ENCODE assay signal across 28 cellular contexts in the genomic region with DNA sequence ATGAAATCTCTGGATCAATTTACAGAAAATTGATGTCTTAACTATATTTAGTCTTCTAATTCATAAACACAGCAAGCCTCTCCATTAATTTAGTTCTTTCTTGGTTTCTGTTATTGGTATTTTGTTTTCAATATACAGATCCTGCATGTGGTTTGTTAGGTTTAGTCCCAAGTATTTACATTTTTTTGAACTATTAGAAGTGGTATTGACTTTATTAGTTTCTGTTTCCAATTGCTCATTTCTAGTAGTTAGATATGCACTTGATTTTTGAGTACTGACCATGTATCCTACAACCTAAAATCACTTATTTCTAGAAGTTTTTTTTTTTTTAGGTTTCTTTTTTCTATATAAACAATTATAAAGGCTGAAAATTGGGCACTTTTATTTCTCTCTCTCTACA.
"Had no signal": no experiment of that assay in that cellular context is flagged by ENCODE, and none has a peak within 500 bp of the region (broad histone marks: within the 10 kb centered on the region; RNA-seq: fewer than 3 reads in every experiment).

No MANE protein-coding gene starts in this region.

- H3K36me3 Mint-ChIP-seq: neural progenitor cell, type B pancreatic cell had no signal

- H3K9me3 Mint-ChIP-seq: neural progenitor cell, type B pancreatic cell had no signal

- H3K4me1 Mint-ChIP-seq: nephron, neural progenitor cell had no signal

- ATAC-seq: natural killer cell; psoas muscle; right cardiac atrium; right lobe of liver; stimulated activated memory B cell treated with anti-CD40 and anti-IgM and Interleukin-4, amounts not matched to agents 10 μg/mL and 1 μg/mL and 100 μg/mL, for 72 hours; stimulated activated naive CD8-positive, alpha-beta T cell treated with anti-CD3 and anti-CD28 coated beads, Interleukin-15, amount 100 ng/mL, for 72 hours; stimulated activated naive CD8-positive, alpha-beta T cell treated with anti-CD3 and anti-CD28 coated beads, Interleukin-15, Interleukin-2, amounts not matched to agents 100 U/mL and 50 U/mL, for 24 hours; upper lobe of right lung had no signal

- H3K4me3 Mint-ChIP-seq: natural killer cell; nephron; neural progenitor cell; stimulated activated memory B cell treated with anti-CD40 and anti-IgM and Interleukin-4, amounts not matched to agents 10 μg/mL and 1 μg/mL and 100 μg/mL, for 72 hours; stimulated activated naive CD8-positive, alpha-beta T cell treated with anti-CD3 and anti-CD28 coated beads, Interleukin-15, amount 100 ng/mL, for 72 hours; type B pancreatic cell had no signal

- H3K27me3 Mint-ChIP-seq: progenitor cell of endocrine pancreas; stimulated activated memory B cell treated with anti-CD40 and anti-IgM and Interleukin-4, amounts not matched to agents 10 μg/mL and 1 μg/mL and 100 μg/mL, for 72 hours; stimulated activated naive CD8-positive, alpha-beta T cell treated with anti-CD3 and anti-CD28 coated beads, Interleukin-15, amount 100 ng/mL, for 72 hours; type B pancreatic cell had no signal

- H3K27ac Mint-ChIP-seq: natural killer cell; nephron; neural progenitor cell; progenitor cell of endocrine pancreas; stimulated activated memory B cell treated with anti-CD40 and anti-IgM and Interleukin-4, amounts not matched to agents 10 μg/mL and 1 μg/mL and 100 μg/mL, for 72 hours; stimulated activated naive CD8-positive, alpha-beta T cell treated with anti-CD3 and anti-CD28 coated beads, Interleukin-15, amount 100 ng/mL, for 72 hours; type B pancreatic cell had no signal

- DNase-seq: natural killer cell; occipital lobe; ovary; posterior cingulate gyrus; psoas muscle; right cardiac atrium; right lobe of liver; sigmoid colon; spleen; stimulated activated CD4-positive, alpha-beta T cell treated with anti-CD3 and anti-CD28 coated beads, Interleukin-12 subunit alpha, Interleukin-12 subunit beta, amount 100 ng/mL, for 4 hours; stimulated activated CD4-positive, alpha-beta T cell treated with anti-CD3 and anti-CD28 coated beads, Interleukin-1b, Interleukin-23, amount 100 ng/mL, for 48 hours; stimulated activated CD4-positive, alpha-beta T cell treated with anti-CD3 and anti-CD28 coated beads, Interleukin-4, amount 100 ng/mL, for 1 hour; stimulated activated CD4-positive, alpha-beta T cell treated with anti-CD3 and anti-CD28 coated beads, Interleukin-4, amount 100 ng/mL, for 4 hours; stimulated activated CD8-positive, alpha-beta memory T cell treated with anti-CD3 and anti-CD28 coated beads, Interleukin-4, amount 100 ng/mL, for 48 hours; stimulated activated naive CD4-positive, alpha-beta T cell; stimulated activated naive CD8-positive, alpha-beta T cell treated with anti-CD3 and anti-CD28 coated beads, Interleukin-15, amount 100 ng/mL, for 72 hours; stimulated activated naive CD8-positive, alpha-beta T cell treated with anti-CD3 and anti-CD28 coated beads, Interleukin-15, Interleukin-2, amounts not matched to agents 100 U/mL and 50 U/mL, for 24 hours; substantia nigra; testis; tibial artery; transverse colon; upper lobe of right lung; uterus had no signal
